In genomic region chr14:38867561-38868150, GRCh38 we compare ENCODE assay signal across 8 cellular contexts.
A peak's percentile ranks its signal among the peaks of the same experiment; 100 is the strongest.
DNase-seq lines count a peak whose midpoint lies in the region; ATAC-seq and TF ChIP-seq lines count a peak whose summit lies in the region.

No MANE protein-coding gene starts in this region.

- no peaks in the 10 kb centered on the region for H3K4me1 Mint-ChIP-seq in chondrocyte (ENCODE audit: low read depth)

- H3K4me3 Mint-ChIP-seq in chondrocyte (ENCODE audit: unreplicated experiment): no peak overlapping the region

- intact Hi-C loops in left colon (cut with DNase I, micrococcal nuclease): loop anchor here in 1 of 2 donors (2.0 kb wide), 1 partner anchor 145 kb away; no protein-coding TSS in a partner anchor

- H3K27me3 Mint-ChIP-seq in chondrocyte (ENCODE audit: low read depth): peaks cover 14% of the 10 kb centered on the region

- DNase-seq in C1 segment of cervical spinal cord (lab: John Stamatoyannopoulos, UW): peak in 11 of 14 donors; percentile 7 to 67 (median 44)
- peak; percentile 73 for DNase-seq in NCI-H2227 treated with DMSO at 0.1 percent for 48 hours (lab: John Stamatoyannopoulos, UW)
- DNase-seq in activated CD4-positive, CD25-positive, alpha-beta regulatory T cell treated with anti-CD3 and anti-CD28 coated beads, Interleukin-2, amount 50 U/mL, for 72 hours: peak; percentile 38
- DNase-seq in chondrocyte (ENCODE audit: low spot score): no peak
- DNase-seq in left colon: peak; percentile 74 to 84
- peak; percentile 49 to 50 for DNase-seq in stimulated activated CD4-positive, alpha-beta T cell treated with anti-CD3 and anti-CD28 coated beads, Interleukin-4, amount 100 ng/mL, for 48 hours (ENCODE audit: low read depth in 2 of 2)

- H3K9me3 Mint-ChIP-seq in chondrocyte (ENCODE audit: low read depth): peaks cover 3% of the 10 kb centered on the region

- H3K27ac Mint-ChIP-seq in chondrocyte (ENCODE audit: unreplicated experiment): no peak overlapping the region

- peak; percentile 90 for TF ChIP-seq CTCF in chondrocyte (IDR thresholded peaks at IDR 0.05)

- no peaks in the 10 kb centered on the region for H3K36me3 Mint-ChIP-seq in chondrocyte (ENCODE audit: low read depth)

- ATAC-seq in GM19035 (IDR thresholded peaks at IDR 0.05; ENCODE audit: unreplicated experiment) (peak; percentile 91), HG03159 (IDR thresholded peaks at IDR 0.05; ENCODE audit: unreplicated experiment) (peak; percentile 89), left colon (peak; percentile 88)
